11 cellular contexts compared by ENCODE assay signal in the genomic region with DNA sequence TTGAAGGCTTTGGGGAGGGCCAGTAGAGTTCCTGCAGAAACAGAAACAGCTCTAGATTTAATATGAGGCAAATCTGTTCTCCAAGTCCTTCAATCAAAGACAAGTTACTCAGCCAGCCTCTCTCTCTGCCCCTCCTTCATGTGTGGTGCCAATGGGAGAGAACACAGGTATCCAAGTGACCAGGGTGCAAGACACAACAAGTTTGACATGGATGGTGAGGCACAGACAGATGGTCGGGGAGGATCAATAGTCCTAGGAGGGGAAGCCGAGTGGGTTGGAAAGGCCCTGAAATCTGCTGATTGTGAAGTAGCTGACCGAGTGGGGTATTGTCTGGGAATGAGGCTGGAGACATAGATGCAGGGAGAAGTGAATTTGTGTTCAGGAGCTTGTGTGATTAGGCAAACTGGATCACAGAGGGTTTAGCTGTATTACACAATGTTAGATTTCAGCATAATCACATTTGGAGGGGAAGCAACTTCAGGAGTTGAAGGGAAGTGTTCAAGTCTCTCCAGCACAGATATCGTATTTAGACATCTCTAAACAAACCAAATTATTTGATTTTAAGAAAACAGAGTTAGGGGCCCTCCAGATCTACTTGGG. TPM values are rescaled to one million over a fixed set of nuclear protein-coding genes. Genes with fewer than 3 reads are reported as not detected.
DNase-seq lines count a peak whose midpoint lies in the region; ATAC-seq and TF ChIP-seq lines count a peak whose summit lies in the region.
"Had no signal": no experiment of that assay in that cellular context is flagged by ENCODE, and none has a peak within 500 bp of the region (broad histone marks: within the 10 kb centered on the region; RNA-seq: fewer than 3 reads in every experiment).

No MANE protein-coding gene starts in this region.

- peak overlapping the region; percentile 81 for H3K4me2 ChIP-seq in DND-41 (ENCODE audit: insufficient read depth, low read length)

- H3K27me3 ChIP-seq in DND-41 (ENCODE audit: insufficient read depth, low read length, poor library complexity) = no peaks in the 10 kb centered on the region
- H3K27me3 ChIP-seq in duodenal mucosa (ENCODE audit: control insufficient read depth in 1 of 2, insufficient read depth in 2 of 2, low read length in 2 of 2) = no peaks in the 10 kb centered on the region
- no peaks in the 10 kb centered on the region for H3K27me3 ChIP-seq in gastrocnemius medialis

- peak overlapping the region; percentile 67; the same call in 1 of the 2 replicates for H3K9ac ChIP-seq in DND-41 (ENCODE audit: low read depth, low read length)
- H3K9ac ChIP-seq in duodenal mucosa (ENCODE audit: low read depth in 1 of 2, low read length in 2 of 2) = peak overlapping the region in 1 of 2 donors; percentile 57
- H3K9ac ChIP-seq: GM23248 had no signal

- H3K79me2 ChIP-seq in DND-41 (ENCODE audit: insufficient read depth, low read length) = peaks cover 32% of the 10 kb centered on the region

- H3K9me3 ChIP-seq in DND-41 (ENCODE audit: insufficient read depth, low read length, severe bottlenecking) (peaks cover 2% of the 10 kb centered on the region), duodenal mucosa (ENCODE audit: control insufficient read depth in 1 of 2, low read length in 2 of 2) (no peaks in the 10 kb centered on the region), gastrocnemius medialis (no peaks in the 10 kb centered on the region)

- no peak for ATAC-seq in DND-41 (ENCODE audit: insufficient read depth, low read depth)
- ATAC-seq in gastrocnemius medialis = no peak
- ATAC-seq in GM21825 (IDR thresholded peaks at IDR 0.05; ENCODE audit: unreplicated experiment) = no peak
- ATAC-seq in GM18870 (IDR thresholded peaks at IDR 0.05; ENCODE audit: unreplicated experiment) = no peak

- TF ChIP-seq POLR2A in gastrocnemius medialis (IDR thresholded peaks at IDR 0.05) = no peak

- H3K4me3 ChIP-seq in DND-41 (ENCODE audit: low read depth in 1 of 2, low read length in 2 of 2) (peak overlapping the region in 1 of 2 experiments; percentile 78; a peak in 2 of 4 replicates), duodenal mucosa (ENCODE audit: low read depth in 1 of 2, low read length in 2 of 2) (peak overlapping the region; percentile 70 to 73), gastrocnemius medialis (peak overlapping the region; percentile 34 to 57 (median 49))
- H3K4me3 ChIP-seq: GM23248 had no signal

- DNase-seq in DND-41 (no peak), MV-4-11 (lab: John Stamatoyannopoulos, UW) (peak; percentile 70), gastrocnemius medialis (no peak), NCI-H748 (lab: John Stamatoyannopoulos, UW; ENCODE audit: unreplicated experiment) (no peak)
- DNase-seq: DMS 273 treated with DMSO at 0.1 percent for 48 hours, GM23248, Karpas-422, NCI-H524 treated with DMSO at 0.1 percent for 48 hours had no signal

- TF ChIP-seq CTCF in DND-41 (IDR thresholded peaks at IDR 0.05; ENCODE audit: borderline replicate concordance, extremely low read depth, low read length, poor library complexity, severe bottlenecking) = no peak
- no peak for TF ChIP-seq CTCF in gastrocnemius medialis (IDR thresholded peaks at IDR 0.05 in 4 of 5, conservative IDR thresholded peaks at IDR 0.05 in 1 of 5)

- H3K4me1 ChIP-seq in DND-41 (ENCODE audit: insufficient read depth, low read length) (peaks cover 62% of the 10 kb centered on the region), duodenal mucosa (ENCODE audit: control insufficient read depth in 1 of 2, insufficient read depth in 2 of 2, low read length in 2 of 2) (no peaks in the 10 kb centered on the region), gastrocnemius medialis (no peaks in the 10 kb centered on the region)

- intact Hi-C loops in gastrocnemius medialis (cut with DNase I; ENCODE audit: low total_unique reads) = loop anchor here (5.0 kb wide), 1 partner anchor 86 kb away; the partner anchor contains the start of gene GIMAP6

- H3K27ac ChIP-seq in DND-41 (ENCODE audit: low read length) (peak overlapping the region; percentile 58), duodenal mucosa (ENCODE audit: low read depth, low read length) (peak overlapping the region; percentile 11), gastrocnemius medialis (peak overlapping the region; percentile 66 to 76 (median 72))
- H3K27ac ChIP-seq: GM23248 had no signal

- in situ Hi-C loops in gastrocnemius medialis (cut with MboI; ENCODE audit: low sequenced_read_pairs in 4 of 4) = no loop called here

- H3K36me3 ChIP-seq in DND-41 (ENCODE audit: insufficient read depth, low read length) = peaks cover 39% of the 10 kb centered on the region
- peaks cover 0 to 7% of the 10 kb centered on the region in 2 donors for H3K36me3 ChIP-seq in duodenal mucosa (ENCODE audit: control insufficient read depth in 1 of 2, insufficient read depth in 2 of 2, low read length in 2 of 2)
- no peaks in the 10 kb centered on the region for H3K36me3 ChIP-seq in gastrocnemius medialis

- H2AFZ ChIP-seq in DND-41 (ENCODE audit: low read depth, low read length) = no peak overlapping the region
- H2AFZ ChIP-seq: GM23248 had no signal

- H4K20me1 ChIP-seq in DND-41 (ENCODE audit: insufficient read depth, low read length) = no peaks in the 10 kb centered on the region

RNA-seq across cellular contexts. Expression of gene GIMAP1, which starts 1.5 kb away (rescaled TPM):
- total RNA-seq in gastrocnemius medialis = 1 to 10 TPM; 4.1 to 7.8 (median 4.9) TPM
- total RNA-seq: GM23248 had no signal

RNA-seq across cellular contexts. Expression of gene GIMAP5, which starts 19.3 kb away (rescaled TPM):
- 10 to 100 TPM; 13.5 to 29.4 (median 15.6) TPM for total RNA-seq in gastrocnemius medialis
- total RNA-seq: GM23248 had no signal

RNA-seq across cellular contexts. Expression of gene GIMAP2, which starts 32.4 kb away (rescaled TPM):
- total RNA-seq in gastrocnemius medialis = 1 to 10 TPM; 2.2 to 6.7 (median 3.2) TPM
- total RNA-seq: GM23248 had no signal

Comparison
In these comparisons a context has a peak if more than half of its experiments do, and no peak if none do; other contexts are left out.
1. H3K27ac ChIP-seq: peak in every context shown above with its lines; median percentile 72 in gastrocnemius medialis; 58 in DND-41; 11 in duodenal mucosa.